8 cellular contexts compared by ENCODE assay signal in genomic region chr3:196274585-196274984, GRCh38. TPM values are rescaled to one million over a fixed set of nuclear protein-coding genes. Genes with fewer than 3 reads are reported as not detected.
DNase-seq lines count a peak whose midpoint lies in the region; ATAC-seq, FAIRE-seq and TF ChIP-seq lines count a peak whose summit lies in the region.

No MANE protein-coding gene starts in this region.

- no peak overlapping the region for H3K23ac ChIP-seq in mesenchymal stem cell (ENCODE audit: low read length in 2 of 2)

- H3K9me3 Mint-ChIP-seq in activated CD8-positive, alpha-beta T cell treated with anti-CD3 and anti-CD28 coated beads for 36 hours: peaks cover 5% of the 10 kb centered on the region

- peak overlapping the region; percentile 55 for H3K4me3 Mint-ChIP-seq in activated CD8-positive, alpha-beta T cell treated with anti-CD3 and anti-CD28 coated beads for 36 hours

- DNase-seq in activated CD8-positive, alpha-beta T cell treated with anti-CD3 and anti-CD28 coated beads for 36 hours: peak; percentile 84
- peak; percentile 41 for DNase-seq in mesenchymal stem cell
- DNase-seq in cerebellar nuclear complex (lab: John Stamatoyannopoulos, UW): no peak
- DNase-seq in NCI-H226: no peak
- DNase-seq in NCI-H1417 (lab: John Stamatoyannopoulos, UW): no peak
- DNase-seq in HTR-8/SVneo (ENCODE audit: insufficient read length, low spot score): no peak

- no peaks in the 10 kb centered on the region for H3K27me3 ChIP-seq in mesenchymal stem cell (ENCODE audit: control insufficient read depth in 1 of 2, insufficient read depth in 1 of 2, low read length in 2 of 2)

- no peak overlapping the region for H2BK120ac ChIP-seq in mesenchymal stem cell (ENCODE audit: low read depth, low read length)

- CTCF ChIA-PET in activated CD8-positive, alpha-beta T cell treated with anti-CD3 and anti-CD28 coated beads for 36 hours (lab: Charles Lee): interaction anchor here (3.1 kb wide), 1 partner anchor 248 kb away, joined by 9 read pairs; no protein-coding TSS in a partner anchor

- H3K4me3 ChIP-seq in mesenchymal stem cell (ENCODE audit: insufficient read depth in 1 of 2, low read depth in 1 of 2, low read length in 2 of 2): no peak overlapping the region

- peaks cover 21% of the 10 kb centered on the region for H3K79me1 ChIP-seq in mesenchymal stem cell (replicated peaks; ENCODE audit: low read length, poor library complexity, severe bottlenecking)

- no peak overlapping the region for H2BK12ac ChIP-seq in mesenchymal stem cell (ENCODE audit: low read length in 2 of 2)

- H3K14ac ChIP-seq in mesenchymal stem cell (ENCODE audit: low read length in 2 of 2): no peak overlapping the region

- no peaks in the 10 kb centered on the region for H3K9me3 ChIP-seq in mesenchymal stem cell (ENCODE audit: control insufficient read depth, low read length)

- peaks cover 9% of the 10 kb centered on the region for H3K4me1 ChIP-seq in mesenchymal stem cell (ENCODE audit: control insufficient read depth, insufficient read depth, low read depth, low read length)

- no peak overlapping the region for H3K27ac ChIP-seq in mesenchymal stem cell (ENCODE audit: low read length, poor library complexity, severe bottlenecking)

- H2BK5ac ChIP-seq in mesenchymal stem cell (ENCODE audit: low read depth, low read length, poor library complexity, severe bottlenecking): no peak overlapping the region

- no peak overlapping the region for H3K4ac ChIP-seq in mesenchymal stem cell (ENCODE audit: low read depth in 1 of 2, low read length in 2 of 2)

- H3K4me1 Mint-ChIP-seq in activated CD8-positive, alpha-beta T cell treated with anti-CD3 and anti-CD28 coated beads for 36 hours (ENCODE audit: low read depth): peaks cover 63% of the 10 kb centered on the region

- FAIRE-seq in HTR-8/SVneo (lab: Jason Lieb, UNC): no peak

- H3K36me3 Mint-ChIP-seq in activated CD8-positive, alpha-beta T cell treated with anti-CD3 and anti-CD28 coated beads for 36 hours (ENCODE audit: low read depth): peaks cover 30% of the 10 kb centered on the region

- H3K27me3 Mint-ChIP-seq in activated CD8-positive, alpha-beta T cell treated with anti-CD3 and anti-CD28 coated beads for 36 hours: no peaks in the 10 kb centered on the region

- POLR2A ChIA-PET in activated CD8-positive, alpha-beta T cell treated with anti-CD3 and anti-CD28 coated beads for 36 hours (lab: Charles Lee): interaction anchor here (0.6 to 2.0 kb wide), 4 partner anchors 23 to 158 kb away, joined by 3 to 9 read pairs (median 5); partner anchors contain the start of genes DYNLT2B and UBXN7

- peaks cover 20 to 25% of the 10 kb centered on the region in 2 experiments for H3K36me3 ChIP-seq in mesenchymal stem cell (ENCODE audit: control insufficient read depth in 1 of 2, insufficient read depth in 2 of 2, low read depth in 1 of 2, low read length in 2 of 2)

- no peak overlapping the region for H2AK5ac ChIP-seq in mesenchymal stem cell (ENCODE audit: low read length, severe bottlenecking)

- intact Hi-C loops in activated CD8-positive, alpha-beta T cell treated with anti-CD3 and anti-CD28 coated beads for 36 hours (cut with micrococcal nuclease): no loop called here

- no peak overlapping the region for H4K91ac ChIP-seq in mesenchymal stem cell (ENCODE audit: low read length)

- no peak overlapping the region for H4K8ac ChIP-seq in mesenchymal stem cell (ENCODE audit: low read length)

- H3K9ac ChIP-seq in mesenchymal stem cell (ENCODE audit: low read length): peak overlapping the region; percentile 12

- H3K4me2 ChIP-seq in mesenchymal stem cell (ENCODE audit: low read length, poor library complexity, severe bottlenecking): no peak overlapping the region

- no peak overlapping the region for H3K18ac ChIP-seq in mesenchymal stem cell (ENCODE audit: low read depth in 1 of 2, low read length in 2 of 2)

- no peak overlapping the region for H2AFZ ChIP-seq in mesenchymal stem cell (ENCODE audit: low read depth, low read length)

- ATAC-seq in GM19463 (IDR thresholded peaks at IDR 0.05; ENCODE audit: unreplicated experiment) (peak; percentile 88), HG03457 (IDR thresholded peaks at IDR 0.05; ENCODE audit: unreplicated experiment) (peak; percentile 88)
- peak; percentile 89 for ATAC-seq in activated CD8-positive, alpha-beta T cell treated with anti-CD3 and anti-CD28 coated beads for 36 hours

- no peak overlapping the region for H2BK15ac ChIP-seq in mesenchymal stem cell (ENCODE audit: low read depth, poor library complexity, severe bottlenecking)

- WGBS in mesenchymal stem cell: 96% methylated on average over 4 of the region's 5 CpGs

- H3K27ac Mint-ChIP-seq in activated CD8-positive, alpha-beta T cell treated with anti-CD3 and anti-CD28 coated beads for 36 hours: peak overlapping the region; percentile 94

- TF ChIP-seq CTCF in activated CD8-positive, alpha-beta T cell treated with anti-CD3 and anti-CD28 coated beads for 36 hours (IDR thresholded peaks at IDR 0.05): no peak

RNA-seq across cellular contexts. Expression of gene PCYT1A, which starts 12.9 kb away (rescaled TPM):
- 10 to 100 TPM; 31.0 to 33.7 TPM for total RNA-seq in activated CD8-positive, alpha-beta T cell treated with anti-CD3 and anti-CD28 coated beads for 36 hours
- polyA plus RNA-seq in mesenchymal stem cell (2013, experiment 1 of 2): 61.2 TPM
- polyA plus RNA-seq in mesenchymal stem cell (2013, experiment 2 of 2): 60.2 TPM

RNA-seq across cellular contexts. Expression of gene DYNLT2B, which starts 43.5 kb away (rescaled TPM):
- 1 to 10 TPM; 8.8 to 9.5 TPM for total RNA-seq in activated CD8-positive, alpha-beta T cell treated with anti-CD3 and anti-CD28 coated beads for 36 hours
- 24.1 TPM for polyA plus RNA-seq in mesenchymal stem cell (2013, experiment 1 of 2)
- 24.5 TPM for polyA plus RNA-seq in mesenchymal stem cell (2013, experiment 2 of 2)

RNA-seq across cellular contexts. Expression of gene SLC51A, which starts 58.3 kb away (rescaled TPM):
- total RNA-seq in activated CD8-positive, alpha-beta T cell treated with anti-CD3 and anti-CD28 coated beads for 36 hours: not detected
- not detected for polyA plus RNA-seq in mesenchymal stem cell (2013, experiment 1 of 2)
- polyA plus RNA-seq in mesenchymal stem cell (2013, experiment 2 of 2): not detected

Comparison
In these comparisons a context has a peak if more than half of its experiments do, and no peak if none do; other contexts are left out.
1. DNase-seq: peak in activated CD8-positive, alpha-beta T cell treated with anti-CD3 and anti-CD28 coated beads for 36 hours (single experiment) and mesenchymal stem cell (single experiment); none in cerebellar nuclear complex (0 of 2), NCI-H226 (single experiment), NCI-H1417 (0 of 3) and HTR-8/SVneo (single experiment).
2. Peak in every context shown above with its lines, with median percentiles within 50 percentile points of each other: ATAC-seq.